In genomic region chr13:58592052-58592451, GRCh38 we compare ENCODE assay signal across 24 cellular contexts.
A peak's percentile ranks its signal among the peaks of the same experiment; 100 is the strongest.
DNase-seq lines count a peak whose midpoint lies in the region; ATAC-seq, FAIRE-seq and TF ChIP-seq lines count a peak whose summit lies in the region.
"Had no signal": no experiment of that assay in that cellular context is flagged by ENCODE, and none has a peak within 500 bp of the region (broad histone marks: within the 10 kb centered on the region; RNA-seq: fewer than 3 reads in every experiment).

No MANE protein-coding gene starts in this region.

- no peaks in the 10 kb centered on the region for H3K27me3 ChIP-seq in HepG2 (ENCODE audit: control insufficient read depth in 1 of 2, insufficient read depth in 2 of 2, low read length in 2 of 2)
- H3K27me3 ChIP-seq in right lobe of liver, result no peaks in the 10 kb centered on the region
- no peaks in the 10 kb centered on the region for H3K27me3 ChIP-seq in K562 (ENCODE audit: control insufficient read depth in 2 of 2, insufficient read depth in 2 of 2, low read length in 2 of 2)
- H3K27me3 ChIP-seq: BE2C, BLaER1 had no signal

- H3K36me3 ChIP-seq in HepG2 (replicated peaks in 1 of 2; ENCODE audit: control insufficient read depth in 1 of 2, insufficient read depth in 2 of 2, low read length in 2 of 2), result no peaks in the 10 kb centered on the region
- H3K36me3 ChIP-seq in right lobe of liver, result no peaks in the 10 kb centered on the region
- H3K36me3 ChIP-seq in K562 (ENCODE audit: control insufficient read depth, insufficient read depth, low read length), result no peaks in the 10 kb centered on the region
- no peaks in the 10 kb centered on the region for H3K36me3 ChIP-seq in OCI-LY7 (ENCODE audit: insufficient read depth, low read length)
- H3K36me3 ChIP-seq: BE2C, BLaER1 had no signal

- no peaks in the 10 kb centered on the region for H3K4me1 ChIP-seq in HepG2 (ENCODE audit: insufficient read depth, low read length)
- no peaks in the 10 kb centered on the region for H3K4me1 ChIP-seq in right lobe of liver
- no peaks in the 10 kb centered on the region for H3K4me1 ChIP-seq in K562 (replicated peaks in 1 of 2; ENCODE audit: control insufficient read depth in 2 of 2, insufficient read depth in 2 of 2, low read length in 2 of 2)
- peaks cover 13% of the 10 kb centered on the region for H3K4me1 ChIP-seq in OCI-LY7 (ENCODE audit: insufficient read depth, low read length, poor library complexity, severe bottlenecking)
- H3K4me1 ChIP-seq: BE2C had no signal

- H2AFZ ChIP-seq in HepG2 (ENCODE audit: low read length) (no peak overlapping the region), K562 (ENCODE audit: low read depth, low read length) (no peak overlapping the region), OCI-LY7 (ENCODE audit: low read length) (no peak overlapping the region)

- intact Hi-C loops in HepG2 (cut with micrococcal nuclease; ENCODE audit: unreplicated experiment), result no loop called here
- intact Hi-C loops in right lobe of liver (cut with DNase I), result no loop called here
- intact Hi-C loops in K562 (cut with micrococcal nuclease), result no loop called here
- intact Hi-C loops in OCI-LY7 (cut with micrococcal nuclease; ENCODE audit: unreplicated experiment), result no loop called here

- TF ChIP-seq EP300 in HepG2 (IDR thresholded peaks at IDR 0.05; ENCODE audit: low read depth in 2 of 2, low read length in 2 of 2) (no peak), HepG2 (CRISPR knock-in tag; IDR thresholded peaks at IDR 0.05; ENCODE audit: borderline replicate concordance) (no peak), K562 (IDR thresholded peaks at IDR 0.05; ENCODE audit: low read length) (no peak)

- H4K20me1 ChIP-seq in HepG2 (ENCODE audit: insufficient read depth, low read length) (no peaks in the 10 kb centered on the region), K562 (replicated peaks; ENCODE audit: control insufficient read depth, insufficient read depth, low read length) (no peaks in the 10 kb centered on the region), OCI-LY7 (ENCODE audit: insufficient read depth, low read length) (no peaks in the 10 kb centered on the region)
- H4K20me1 ChIP-seq: BLaER1 had no signal

- in situ Hi-C loops in HepG2 (cut with HindIII; ENCODE audit: extremely low pct_ligation_motif_present, low pct_unique_long_range_greater_than_20kb), result no loop called here
- in situ Hi-C loops in K562 (cut with MboI), result no loop called here

- H3K9me3 ChIP-seq in HepG2 (ENCODE audit: low read length) (peaks cover 83% of the 10 kb centered on the region), right lobe of liver (no peaks in the 10 kb centered on the region), K562 (replicated peaks; ENCODE audit: control insufficient read depth, insufficient read depth, low read depth, low read length) (no peaks in the 10 kb centered on the region; the same call in 1 of the 2 replicates), OCI-LY7 (ENCODE audit: low read length) (no peaks in the 10 kb centered on the region)
- H3K9me3 ChIP-seq: BE2C, BLaER1 had no signal

- no peaks in the 10 kb centered on the region for H3K9me2 ChIP-seq in OCI-LY7 (ENCODE audit: insufficient read depth, low read length)

- ATAC-seq in HepG2 (no peak), right lobe of liver (no peak), K562 (no peak)
- ATAC-seq: GM12878 had no signal

- TF ChIP-seq CTCF in HepG2 (CRISPR knock-in tag; IDR thresholded peaks at IDR 0.05) (no peak), right lobe of liver (IDR thresholded peaks at IDR 0.05) (no peak), K562 (IDR thresholded peaks at IDR 0.05 in 2 of 3, conservative IDR thresholded peaks at IDR 0.05 in 1 of 3; ENCODE audit: insufficient read depth in 2 of 3, low read depth in 1 of 3, low read length in 3 of 3) (no peak), OCI-LY7 (conservative IDR thresholded peaks at IDR 0.05; ENCODE audit: low read length) (no peak)

- CTCF ChIA-PET in HepG2 (lab: Yijun Ruan, JAX; ENCODE audit: low intra/inter-chr PET ratio, low total read pairs), result no interaction called here
- CTCF ChIA-PET in K562 (lab: Yijun Ruan, JAX; ENCODE audit: low intra/inter-chr PET ratio), result no interaction called here
- CTCF ChIA-PET in OCI-LY7 (lab: Charles Lee; ENCODE audit: unreplicated experiment), result no interaction called here

- TF ChIP-seq RAD21 in HepG2 (CRISPR knock-in tag; IDR thresholded peaks at IDR 0.05) (no peak), K562 (CRISPR knock-in tag; conservative IDR thresholded peaks at IDR 0.05 in 1 of 2, IDR thresholded peaks at IDR 0.05 in 1 of 2) (no peak)

- H3K9me1 ChIP-seq in K562 (ENCODE audit: control insufficient read depth, insufficient read depth, low read length), result no peaks in the 10 kb centered on the region

- DNase-seq in HepG2 (ENCODE audit: low spot score), result no peak
- DNase-seq in right lobe of liver, result no peak
- no peak for DNase-seq in K562 (ENCODE audit: extremely low read depth in 1 of 4, low spot score in 3 of 4)
- DNase-seq in NCI-H446 (lab: John Stamatoyannopoulos, UW), result no peak
- DNase-seq in OCI-LY7 (ENCODE audit: low spot score), result no peak
- DNase-seq: ACHN; BE2C; C1 segment of cervical spinal cord; CD4-positive, alpha-beta memory T cell; CD4-positive, CD25-positive, alpha-beta regulatory T cell; CD8-positive, alpha-beta memory T cell; COR-L47; DMS 273 treated with DMSO at 0.1 percent for 48 hours; DMS153; DMS53; DMS79; DND-41; EL; GDM1 had no signal

- no TSS peak for BruUV-seq in HepG2 (replicated peaks; lab: Mats Ljungman, UMichigan)
- BruUV-seq in K562 (replicated peaks; lab: Mats Ljungman, UMichigan), result no TSS peak
- BruUV-seq in OCI-LY7 (replicated peaks; lab: Mats Ljungman, UMichigan), result no TSS peak

- H3K4me3 ChIP-seq in HepG2 (replicated peaks in 1 of 3; ENCODE audit: insufficient read depth in 1 of 3, low read depth in 2 of 3, low read length in 3 of 3) (no peak overlapping the region), right lobe of liver (no peak overlapping the region), K562 (no peak overlapping the region), OCI-LY7 (ENCODE audit: low read depth, low read length, poor library complexity, severe bottlenecking) (no peak overlapping the region)
- H3K4me3 ChIP-seq: BLaER1, GM12878 had no signal

- POLR2A ChIA-PET in HepG2 (lab: Yijun Ruan, JAX) (no interaction called here), K562 (lab: Yijun Ruan, JAX) (no interaction called here), OCI-LY7 (lab: Charles Lee) (no interaction called here)

- no peak overlapping the region for H3K9ac ChIP-seq in HepG2 (ENCODE audit: insufficient read depth, low read depth, low read length)
- H3K9ac ChIP-seq in K562 (ENCODE audit: insufficient read depth in 1 of 2, low read depth in 2 of 2, low read length in 2 of 2), result no peak overlapping the region
- H3K9ac ChIP-seq: BLaER1 had no signal

- no peak for TF ChIP-seq POLR2A in HepG2 (IDR thresholded peaks at IDR 0.05; ENCODE audit: insufficient read depth in 1 of 2, low read depth in 2 of 2, low read length in 2 of 2)
- no peak for TF ChIP-seq POLR2A in right lobe of liver (IDR thresholded peaks at IDR 0.05)
- TF ChIP-seq POLR2A in K562 (conservative IDR thresholded peaks at IDR 0.05), result no peak

- H3K4me2 ChIP-seq in HepG2 (ENCODE audit: low read depth, low read length) (no peak overlapping the region), K562 (ENCODE audit: insufficient read depth, low read length) (no peak overlapping the region), OCI-LY7 (ENCODE audit: low read length) (no peak overlapping the region)
- H3K4me2 ChIP-seq: BLaER1 had no signal

- H3K79me2 ChIP-seq in HepG2 (ENCODE audit: insufficient read depth, low read length), result no peaks in the 10 kb centered on the region
- H3K79me2 ChIP-seq in K562 (ENCODE audit: control insufficient read depth, insufficient read depth, low read length), result no peaks in the 10 kb centered on the region
- H3K79me2 ChIP-seq in OCI-LY7 (ENCODE audit: insufficient read depth, low read depth, low read length), result no peaks in the 10 kb centered on the region

- FAIRE-seq in HepG2 (lab: Jason Lieb, UNC) (no peak), K562 (lab: Jason Lieb, UNC) (no peak)
- FAIRE-seq: GM12878, GM12892, GM18507 had no signal

- H3K27ac ChIP-seq in HepG2 (ENCODE audit: extremely low read length, insufficient read depth, low read length) (no peak overlapping the region), right lobe of liver (no peak overlapping the region), K562 (ENCODE audit: extremely low read depth, low read depth, low read length) (no peak overlapping the region), OCI-LY7 (ENCODE audit: low read depth, low read length, poor library complexity, severe bottlenecking) (no peak overlapping the region)
- H3K27ac ChIP-seq: 22Rv1, BLaER1 had no signal

TF ChIP-seq in HepG2, 621 proteins besides CTCF, POLR2A, EP300 and RAD21 (continues in another document):
- TF ChIP-seq MAFF (IDR thresholded peaks at IDR 0.05; ENCODE audit: low read depth, low read length) (peak; percentile 91), MAFK (conservative IDR thresholded peaks at IDR 0.05 in 1 of 2, IDR thresholded peaks at IDR 0.05 in 1 of 2; ENCODE audit: low read length in 2 of 2) (peak; percentile 88 to 94), SCMH1 (CRISPR knock-in tag; IDR thresholded peaks at IDR 0.05; ENCODE audit: borderline replicate concordance) (no peak)
- TF ChIP-seq, protein P1, sequence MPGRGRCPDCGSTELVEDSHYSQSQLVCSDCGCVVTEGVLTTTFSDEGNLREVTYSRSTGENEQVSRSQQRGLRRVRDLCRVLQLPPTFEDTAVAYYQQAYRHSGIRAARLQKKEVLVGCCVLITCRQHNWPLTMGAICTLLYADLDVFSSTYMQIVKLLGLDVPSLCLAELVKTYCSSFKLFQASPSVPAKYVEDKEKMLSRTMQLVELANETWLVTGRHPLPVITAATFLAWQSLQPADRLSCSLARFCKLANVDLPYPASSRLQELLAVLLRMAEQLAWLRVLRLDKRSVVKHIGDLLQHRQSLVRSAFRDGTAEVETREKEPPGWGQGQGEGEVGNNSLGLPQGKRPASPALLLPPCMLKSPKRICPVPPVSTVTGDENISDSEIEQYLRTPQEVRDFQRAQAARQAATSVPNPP (CRISPR knock-in tag; IDR thresholded peaks at IDR 0.05), result no peak

TF ChIP-seq in K562, 482 proteins besides CTCF, POLR2A, EP300 and RAD21 (continues in another document):
- TF ChIP-seq, protein P2, sequence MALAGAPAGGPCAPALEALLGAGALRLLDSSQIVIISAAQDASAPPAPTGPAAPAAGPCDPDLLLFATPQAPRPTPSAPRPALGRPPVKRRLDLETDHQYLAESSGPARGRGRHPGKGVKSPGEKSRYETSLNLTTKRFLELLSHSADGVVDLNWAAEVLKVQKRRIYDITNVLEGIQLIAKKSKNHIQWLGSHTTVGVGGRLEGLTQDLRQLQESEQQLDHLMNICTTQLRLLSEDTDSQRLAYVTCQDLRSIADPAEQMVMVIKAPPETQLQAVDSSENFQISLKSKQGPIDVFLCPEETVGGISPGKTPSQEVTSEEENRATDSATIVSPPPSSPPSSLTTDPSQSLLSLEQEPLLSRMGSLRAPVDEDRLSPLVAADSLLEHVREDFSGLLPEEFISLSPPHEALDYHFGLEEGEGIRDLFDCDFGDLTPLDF (CRISPR knock-in tag; IDR thresholded peaks at IDR 0.05), result no peak
- no peak for TF ChIP-seq ETV1 (tag; conservative IDR thresholded peaks at IDR 0.05; ENCODE audit: low read depth)
- peak; percentile 29; the same call in 1 of the 2 replicates for TF ChIP-seq MAFG (tag; conservative IDR thresholded peaks at IDR 0.05)
- TF ChIP-seq KDM2B (CRISPR knock-in tag; IDR thresholded peaks at IDR 0.05), result no peak
- no peak for TF ChIP-seq ZNF668 (CRISPR knock-in tag; IDR thresholded peaks at IDR 0.05)
- no peak for TF ChIP-seq ZNF699 (CRISPR knock-in tag; IDR thresholded peaks at IDR 0.05; ENCODE audit: insufficient replicate concordance)

Comparison
In these comparisons a context has a peak if more than half of its experiments do, and no peak if none do; other contexts are left out.
1. Of the 241 proteins assayed by ChIP-seq in both HepG2 and K562: peak only in HepG2: none; only in K562: MAFG; in both: MAFF and MAFK; in neither: 238.